In the genomic region with DNA sequence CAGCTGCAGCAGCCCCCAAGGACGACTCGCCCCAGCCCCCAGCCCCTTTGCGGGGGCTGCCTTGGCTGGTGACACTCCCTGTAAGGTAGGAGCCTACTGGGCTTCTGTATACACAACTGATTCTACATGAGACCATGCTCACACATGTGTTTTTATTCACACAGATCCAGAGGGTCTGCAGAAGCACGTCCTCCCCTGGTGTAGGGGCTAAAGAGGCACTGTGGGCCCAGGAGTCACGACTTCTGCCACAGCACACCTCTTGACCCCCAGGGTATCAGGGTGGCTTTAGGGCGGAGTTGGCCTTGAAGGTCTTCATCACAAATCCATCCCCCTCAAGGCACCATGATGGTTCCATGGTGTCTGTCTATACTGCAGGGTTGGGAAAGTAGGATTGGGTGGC, we compare ENCODE assay signal across 28 cellular contexts.
"Had no signal": no experiment of that assay in that cellular context is flagged by ENCODE, and none has a peak within 500 bp of the region (broad histone marks: within the 10 kb centered on the region; RNA-seq: fewer than 3 reads in every experiment).

No MANE protein-coding gene starts in this region.

- H3K27ac Mint-ChIP-seq: mesothelial cell of epicardium; natural killer cell; stimulated activated effector memory CD8-positive, alpha-beta T cell treated with anti-CD3 and anti-CD28 coated beads, Interleukin-12 subunit alpha, Interleukin-12 subunit beta, amount 100 ng/mL, for 72 hours; stimulated activated naive CD8-positive, alpha-beta T cell treated with anti-CD3 and anti-CD28 coated beads, Interleukin-15, Interleukin-2, amounts not matched to agents 100 ng/mL and 50 ng/mL, for 24 hours had no signal

- H3K4me1 Mint-ChIP-seq: mesothelial cell of epicardium; natural killer cell; stimulated activated effector memory CD8-positive, alpha-beta T cell treated with anti-CD3 and anti-CD28 coated beads, Interleukin-12 subunit alpha, Interleukin-12 subunit beta, amount 100 ng/mL, for 72 hours had no signal

- H3K9me3 Mint-ChIP-seq: natural killer cell; stimulated activated effector memory CD8-positive, alpha-beta T cell treated with anti-CD3 and anti-CD28 coated beads, Interleukin-12 subunit alpha, Interleukin-12 subunit beta, amount 100 ng/mL, for 72 hours; stimulated activated naive CD8-positive, alpha-beta T cell treated with anti-CD3 and anti-CD28 coated beads, Interleukin-15, Interleukin-2, amounts not matched to agents 100 ng/mL and 50 ng/mL, for 24 hours had no signal

- DNase-seq: hippocampal formation; kidney; left colon; left lung; lower lobe of right lung; mammary epithelial cell; mesenchymal stem cell; naive B cell; natural killer cell; pancreas; posterior cingulate gyrus; retina; right cardiac atrium; stimulated activated CD4-positive, alpha-beta T cell treated with anti-CD3 and anti-CD28 coated beads, Interleukin-12 subunit alpha, Interleukin-12 subunit beta, amount 100 ng/mL, for 4 hours; stimulated activated CD4-positive, alpha-beta T cell treated with anti-CD3 and anti-CD28 coated beads, Interleukin-15, amount 100 ng/mL, for 24 hours; stimulated activated CD4-positive, alpha-beta T cell treated with anti-CD3 and anti-CD28 coated beads, Interleukin-2, amount 100 ng/mL, for 24 hours; stimulated activated CD4-positive, alpha-beta T cell treated with anti-CD3 and anti-CD28 coated beads, Interleukin-4, amount 100 ng/mL, for 24 hours; stimulated activated naive CD4-positive, alpha-beta T cell; tibial artery; trophoblast cell had no signal

- H3K36me3 Mint-ChIP-seq: mesothelial cell of epicardium; naive B cell; natural killer cell; stimulated activated effector memory CD8-positive, alpha-beta T cell treated with anti-CD3 and anti-CD28 coated beads, Interleukin-12 subunit alpha, Interleukin-12 subunit beta, amount 100 ng/mL, for 72 hours had no signal

- H3K9me3 ChIP-seq: lower lobe of right lung, pancreas, prostate gland, suprapubic skin, thoracic aorta, tibial artery had no signal

- H3K36me3 ChIP-seq: left lung, lower lobe of right lung, pancreas, prostate gland, suprapubic skin, thoracic aorta, tibial artery had no signal

- ATAC-seq: left colon, left lung, lower lobe of right lung, natural killer cell, pancreas, right cardiac atrium, sciatic nerve had no signal

- H3K4me3 ChIP-seq: left lung, lower lobe of right lung, pancreas, prostate gland, skin epidermis, suprapubic skin, thoracic aorta, tibial artery had no signal

- H3K27ac ChIP-seq: left lung, lower lobe of right lung, pancreas, prostate gland, skin epidermis, suprapubic skin, thoracic aorta, tibial artery had no signal

- H3K27me3 ChIP-seq: left lung, suprapubic skin, tibial artery had no signal

- H3K4me3 Mint-ChIP-seq: mesothelial cell of epicardium; naive B cell; natural killer cell; stimulated activated effector memory CD8-positive, alpha-beta T cell treated with anti-CD3 and anti-CD28 coated beads, Interleukin-12 subunit alpha, Interleukin-12 subunit beta, amount 100 ng/mL, for 72 hours; stimulated activated naive CD8-positive, alpha-beta T cell treated with anti-CD3 and anti-CD28 coated beads, Interleukin-15, Interleukin-2, amounts not matched to agents 100 ng/mL and 50 ng/mL, for 24 hours had no signal

- H3K4me1 ChIP-seq: left lung, lower lobe of right lung, pancreas, prostate gland, tibial artery had no signal
